In genomic region chr11:61446211-61446651, GRCh38 we compare ENCODE assay signal across 1 cellular context.
TF ChIP-seq lines count a peak whose summit lies in the region.

No MANE protein-coding gene starts in this region.

TF ChIP-seq in HEK293, 187 proteins besides CTCF, POLR2A, EP300 and RAD21 (continued from another document):
- TF ChIP-seq ZNF362 (tag by site-specific recombination; IDR thresholded peaks at IDR 0.05) = 0 out of 2 replicates have a peak, but pooled peaks have one; percentile 23
- TF ChIP-seq ZIC2 (tag by site-specific recombination; IDR thresholded peaks at IDR 0.05) = peak; percentile 59
TF ChIP-seq in HEK293: peak in this region for 13.
